Comparison of ENCODE assay signal across 8 cellular contexts in the genomic region with DNA sequence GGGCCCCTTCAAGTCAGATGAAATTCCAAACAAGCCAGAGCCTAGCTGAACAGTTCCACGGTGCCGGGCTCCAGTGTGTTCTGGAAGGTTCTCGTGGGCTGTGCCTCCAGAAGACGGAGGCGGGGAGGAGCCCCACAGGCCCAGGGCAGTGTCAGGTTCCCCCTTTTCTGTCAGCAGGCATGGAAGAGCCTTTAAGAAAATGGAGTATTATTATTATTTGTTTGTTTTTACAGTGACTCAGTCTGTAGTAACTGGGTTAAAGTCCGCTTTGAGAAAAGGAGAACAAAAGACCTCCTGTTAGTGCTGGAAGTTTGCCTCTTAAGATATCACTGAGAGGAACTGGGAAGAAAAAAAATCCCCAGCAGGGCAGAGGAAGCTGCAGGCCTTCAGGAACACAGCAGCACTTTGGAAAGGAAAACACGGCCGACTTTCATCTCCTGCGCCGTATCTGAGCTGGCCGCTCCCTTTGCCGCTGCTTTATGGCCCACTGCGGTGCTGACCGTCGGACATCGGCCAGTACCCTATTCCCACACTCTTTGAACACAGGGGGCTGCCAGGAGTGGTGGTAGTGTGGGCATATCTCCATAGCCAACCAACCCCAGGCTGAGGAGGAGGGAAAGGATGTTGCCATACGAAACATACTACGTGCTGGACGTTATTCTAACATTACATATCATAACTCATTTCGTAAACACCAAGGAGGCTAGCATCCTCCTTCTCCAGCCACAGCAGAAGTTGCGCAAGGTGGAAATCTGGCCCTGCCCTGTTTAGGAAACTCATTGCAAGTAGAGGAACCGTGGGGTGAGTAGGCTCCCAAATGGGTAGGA.
DNase-seq lines count a peak whose midpoint lies in the region; ATAC-seq, FAIRE-seq and TF ChIP-seq lines count a peak whose summit lies in the region.

No MANE protein-coding gene starts in this region.

- no peak overlapping the region for H3K27ac ChIP-seq in K562 (ENCODE audit: extremely low read depth, low read depth, low read length)
- no peak overlapping the region for H3K27ac ChIP-seq in CD4-positive, alpha-beta T cell (ENCODE audit: low read depth, low read length)

- DNase-seq in HTR-8/SVneo (ENCODE audit: insufficient read length, low spot score) (peak; percentile 94), K562 (ENCODE audit: extremely low read depth in 1 of 4, low spot score in 3 of 4) (no peak), islet precursor cell (peak; percentile 83), smooth muscle cell of the brain vasculature (ENCODE audit: low read depth, low spot score) (peak; percentile 94), GM12892 (ENCODE audit: insufficient read length) (no peak)
- no peak for DNase-seq in CD4-positive, alpha-beta T cell

- H3K9me3 ChIP-seq in K562 (replicated peaks; ENCODE audit: control insufficient read depth, insufficient read depth, low read depth, low read length): no peaks in the 10 kb centered on the region
- H3K9me3 ChIP-seq in CD4-positive, alpha-beta T cell (ENCODE audit: control insufficient read depth, low read length): no peaks in the 10 kb centered on the region

- FAIRE-seq in HTR-8/SVneo (lab: Jason Lieb, UNC) (peak; percentile 99), K562 (lab: Jason Lieb, UNC) (no peak), GM12892 (lab: Jason Lieb, UNC) (no peak)

- H3K4me3 ChIP-seq in K562: no peak overlapping the region

- H3K4me3 Mint-ChIP-seq in CD4-positive, alpha-beta T cell: no peak overlapping the region

- H3K9me3 Mint-ChIP-seq in CD4-positive, alpha-beta T cell: no peaks in the 10 kb centered on the region

- intact Hi-C loops in K562 (cut with micrococcal nuclease): no loop called here
- intact Hi-C loops in CD4-positive, alpha-beta T cell (cut with DNase I, micrococcal nuclease): no loop called here

- H3K4me1 ChIP-seq in K562 (replicated peaks in 1 of 2; ENCODE audit: control insufficient read depth in 2 of 2, insufficient read depth in 2 of 2, low read length in 2 of 2): no peaks in the 10 kb centered on the region; a peak in 2 of 5 replicates

- no peak for TF ChIP-seq CTCF in K562 (IDR thresholded peaks at IDR 0.05 in 2 of 3, conservative IDR thresholded peaks at IDR 0.05 in 1 of 3; ENCODE audit: insufficient read depth in 2 of 3, low read depth in 1 of 3, low read length in 3 of 3)
- no peak for TF ChIP-seq CTCF in CD4-positive, alpha-beta T cell (IDR thresholded peaks at IDR 0.05)

- H4K20me1 ChIP-seq in K562 (replicated peaks; ENCODE audit: control insufficient read depth, insufficient read depth, low read length): no peaks in the 10 kb centered on the region

- in situ Hi-C loops in K562 (cut with MboI): no loop called here

- H3K79me2 ChIP-seq in K562 (ENCODE audit: control insufficient read depth, insufficient read depth, low read length): no peaks in the 10 kb centered on the region

- TF ChIP-seq EP300 in K562 (IDR thresholded peaks at IDR 0.05; ENCODE audit: low read length): no peak

- H2AFZ ChIP-seq in K562 (ENCODE audit: low read depth, low read length): no peak overlapping the region

- H3K9me1 ChIP-seq in K562 (ENCODE audit: control insufficient read depth, insufficient read depth, low read length): no peaks in the 10 kb centered on the region

- WGBS in K562 (ENCODE audit: insufficient coverage, low coverage, missing lambda C conversion rate): 56% methylated on average over 15 of the region's 22 CpGs

- no peak overlapping the region for H3K27ac Mint-ChIP-seq in CD4-positive, alpha-beta T cell

- H3K36me3 Mint-ChIP-seq in CD4-positive, alpha-beta T cell (ENCODE audit: low read depth): no peaks in the 10 kb centered on the region

- TF ChIP-seq POLR2A in K562 (conservative IDR thresholded peaks at IDR 0.05) (no peak), GM12892 (IDR thresholded peaks at IDR 0.05; ENCODE audit: low read depth, low read length) (no peak)

- CTCF ChIA-PET in K562 (lab: Yijun Ruan, JAX; ENCODE audit: low intra/inter-chr PET ratio): no interaction called here
- CTCF ChIA-PET in CD4-positive, alpha-beta T cell (lab: Charles Lee): no interaction called here

- no peak overlapping the region for H3K9ac ChIP-seq in K562 (ENCODE audit: insufficient read depth in 1 of 2, low read depth in 2 of 2, low read length in 2 of 2)

- no peak overlapping the region for H3K4me2 ChIP-seq in K562 (ENCODE audit: insufficient read depth, low read length)

- ATAC-seq in K562 (no peak), HG02588 (IDR thresholded peaks at IDR 0.05; ENCODE audit: unreplicated experiment) (no peak), GM18520 (IDR thresholded peaks at IDR 0.05; ENCODE audit: unreplicated experiment) (no peak)
- ATAC-seq in CD4-positive, alpha-beta T cell (ENCODE audit: poor library complexity): no peak

- H3K4me1 Mint-ChIP-seq in CD4-positive, alpha-beta T cell (ENCODE audit: low read depth): peaks cover 15% of the 10 kb centered on the region

- no peak for TF ChIP-seq RAD21 in K562 (CRISPR knock-in tag; conservative IDR thresholded peaks at IDR 0.05 in 1 of 2, IDR thresholded peaks at IDR 0.05 in 1 of 2)

- H3K36me3 ChIP-seq in K562 (ENCODE audit: control insufficient read depth, insufficient read depth, low read length): no peaks in the 10 kb centered on the region

- H3K27me3 Mint-ChIP-seq in CD4-positive, alpha-beta T cell: no peaks in the 10 kb centered on the region

- no peaks in the 10 kb centered on the region for H3K27me3 ChIP-seq in K562 (ENCODE audit: control insufficient read depth in 2 of 2, insufficient read depth in 2 of 2, low read length in 2 of 2)
- H3K27me3 ChIP-seq in CD4-positive, alpha-beta T cell (ENCODE audit: control insufficient read depth, insufficient read depth, low read length): no peaks in the 10 kb centered on the region

- POLR2A ChIA-PET in K562 (lab: Yijun Ruan, JAX): no interaction called here
- POLR2A ChIA-PET in CD4-positive, alpha-beta T cell (lab: Charles Lee): no interaction called here

- BruUV-seq in K562 (replicated peaks; lab: Mats Ljungman, UMichigan): no TSS peak

TF ChIP-seq in K562, 482 proteins besides CTCF, POLR2A, EP300 and RAD21 (continues in another document):
- TF ChIP-seq, protein P1, sequence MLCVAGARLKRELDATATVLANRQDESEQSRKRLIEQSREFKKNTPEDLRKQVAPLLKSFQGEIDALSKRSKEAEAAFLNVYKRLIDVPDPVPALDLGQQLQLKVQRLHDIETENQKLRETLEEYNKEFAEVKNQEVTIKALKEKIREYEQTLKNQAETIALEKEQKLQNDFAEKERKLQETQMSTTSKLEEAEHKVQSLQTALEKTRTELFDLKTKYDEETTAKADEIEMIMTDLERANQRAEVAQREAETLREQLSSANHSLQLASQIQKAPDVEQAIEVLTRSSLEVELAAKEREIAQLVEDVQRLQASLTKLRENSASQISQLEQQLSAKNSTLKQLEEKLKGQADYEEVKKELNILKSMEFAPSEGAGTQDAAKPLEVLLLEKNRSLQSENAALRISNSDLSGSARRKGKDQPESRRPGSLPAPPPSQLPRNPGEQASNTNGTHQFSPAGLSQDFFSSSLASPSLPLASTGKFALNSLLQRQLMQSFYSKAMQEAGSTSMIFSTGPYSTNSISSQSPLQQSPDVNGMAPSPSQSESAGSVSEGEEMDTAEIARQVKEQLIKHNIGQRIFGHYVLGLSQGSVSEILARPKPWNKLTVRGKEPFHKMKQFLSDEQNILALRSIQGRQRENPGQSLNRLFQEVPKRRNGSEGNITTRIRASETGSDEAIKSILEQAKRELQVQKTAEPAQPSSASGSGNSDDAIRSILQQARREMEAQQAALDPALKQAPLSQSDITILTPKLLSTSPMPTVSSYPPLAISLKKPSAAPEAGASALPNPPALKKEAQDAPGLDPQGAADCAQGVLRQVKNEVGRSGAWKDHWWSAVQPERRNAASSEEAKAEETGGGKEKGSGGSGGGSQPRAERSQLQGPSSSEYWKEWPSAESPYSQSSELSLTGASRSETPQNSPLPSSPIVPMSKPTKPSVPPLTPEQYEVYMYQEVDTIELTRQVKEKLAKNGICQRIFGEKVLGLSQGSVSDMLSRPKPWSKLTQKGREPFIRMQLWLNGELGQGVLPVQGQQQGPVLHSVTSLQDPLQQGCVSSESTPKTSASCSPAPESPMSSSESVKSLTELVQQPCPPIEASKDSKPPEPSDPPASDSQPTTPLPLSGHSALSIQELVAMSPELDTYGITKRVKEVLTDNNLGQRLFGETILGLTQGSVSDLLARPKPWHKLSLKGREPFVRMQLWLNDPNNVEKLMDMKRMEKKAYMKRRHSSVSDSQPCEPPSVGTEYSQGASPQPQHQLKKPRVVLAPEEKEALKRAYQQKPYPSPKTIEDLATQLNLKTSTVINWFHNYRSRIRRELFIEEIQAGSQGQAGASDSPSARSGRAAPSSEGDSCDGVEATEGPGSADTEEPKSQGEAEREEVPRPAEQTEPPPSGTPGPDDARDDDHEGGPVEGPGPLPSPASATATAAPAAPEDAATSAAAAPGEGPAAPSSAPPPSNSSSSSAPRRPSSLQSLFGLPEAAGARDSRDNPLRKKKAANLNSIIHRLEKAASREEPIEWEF (CRISPR knock-in tag; IDR thresholded peaks at IDR 0.05): no peak
- TF ChIP-seq SPI1 (IDR thresholded peaks at IDR 0.05; ENCODE audit: borderline replicate concordance, low read depth, low read length): 0 out of 2 replicates have a peak, but pooled peaks have one; percentile 4
- TF ChIP-seq ZNF217 (CRISPR knock-in tag; IDR thresholded peaks at IDR 0.05): no peak
- TF ChIP-seq NUFIP1 (IDR thresholded peaks at IDR 0.05; ENCODE audit: partially characterized antibody): no peak
- TF ChIP-seq, protein P2, sequence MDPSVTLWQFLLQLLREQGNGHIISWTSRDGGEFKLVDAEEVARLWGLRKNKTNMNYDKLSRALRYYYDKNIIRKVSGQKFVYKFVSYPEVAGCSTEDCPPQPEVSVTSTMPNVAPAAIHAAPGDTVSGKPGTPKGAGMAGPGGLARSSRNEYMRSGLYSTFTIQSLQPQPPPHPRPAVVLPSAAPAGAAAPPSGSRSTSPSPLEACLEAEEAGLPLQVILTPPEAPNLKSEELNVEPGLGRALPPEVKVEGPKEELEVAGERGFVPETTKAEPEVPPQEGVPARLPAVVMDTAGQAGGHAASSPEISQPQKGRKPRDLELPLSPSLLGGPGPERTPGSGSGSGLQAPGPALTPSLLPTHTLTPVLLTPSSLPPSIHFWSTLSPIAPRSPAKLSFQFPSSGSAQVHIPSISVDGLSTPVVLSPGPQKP (CRISPR knock-in tag; IDR thresholded peaks at IDR 0.05): no peak
- TF ChIP-seq GATA2 (CRISPR knock-in tag; IDR thresholded peaks at IDR 0.05): no peak
- TF ChIP-seq MBD2 (IDR thresholded peaks at IDR 0.05; ENCODE audit: borderline replicate concordance, low read depth): no peak

Comparison
In these comparisons a context has a peak if more than half of its experiments do, and no peak if none do; other contexts are left out.
1. DNase-seq: peak in HTR-8/SVneo (single experiment), islet precursor cell (single experiment) and smooth muscle cell of the brain vasculature (single experiment); none in K562 (0 of 4), GM12892 (single experiment) and CD4-positive, alpha-beta T cell (0 of 10).